In genomic region chr9:87778996-87779395, GRCh38 we compare ENCODE assay signal across 28 cellular contexts.
"Had no signal": no experiment of that assay in that cellular context is flagged by ENCODE, and none has a peak within 500 bp of the region (broad histone marks: within the 10 kb centered on the region; RNA-seq: fewer than 3 reads in every experiment).

No MANE protein-coding gene starts in this region.

- H3K4me1 Mint-ChIP-seq: stimulated activated effector memory CD8-positive, alpha-beta T cell treated with anti-CD3 and anti-CD28 coated beads, Interleukin-12 subunit alpha, Interleukin-12 subunit beta, amount 100 ng/mL, for 72 hours; stimulated activated memory B cell treated with anti-CD40 and anti-IgM and Interleukin-4, amounts not matched to agents 10 μg/mL and 1 μg/mL and 100 μg/mL, for 72 hours; stimulated activated naive B cell treated with anti-CD40 and anti-IgM and Interleukin-4, amounts not matched to agents 10 μg/mL and 1 μg/mL and 100 μg/mL, for 72 hours; stimulated activated naive CD8-positive, alpha-beta T cell treated with anti-CD3 and anti-CD28 coated beads, Interleukin-15, amount 100 ng/mL, for 72 hours had no signal

- FAIRE-seq: urothelium cell line had no signal

- H3K27me3 Mint-ChIP-seq: stimulated activated memory B cell treated with anti-CD40 and anti-IgM and Interleukin-4, amounts not matched to agents 10 μg/mL and 1 μg/mL and 100 μg/mL, for 72 hours; stimulated activated naive CD8-positive, alpha-beta T cell treated with anti-CD3 and anti-CD28 coated beads, Interleukin-15, amount 100 ng/mL, for 72 hours; type B pancreatic cell had no signal

- H3K4me3 ChIP-seq: stomach, suprapubic skin, testis, thoracic aorta, thyroid gland, tibial artery, tibial nerve, transverse colon, upper lobe of left lung, upper lobe of right lung, uterus, vagina had no signal

- H3K4me3 Mint-ChIP-seq: stimulated activated effector memory CD8-positive, alpha-beta T cell treated with anti-CD3 and anti-CD28 coated beads, Interleukin-12 subunit alpha, Interleukin-12 subunit beta, amount 100 ng/mL, for 72 hours; stimulated activated memory B cell treated with anti-CD40 and anti-IgM and Interleukin-4, amounts not matched to agents 10 μg/mL and 1 μg/mL and 100 μg/mL, for 72 hours; stimulated activated naive B cell treated with anti-CD40 and anti-IgM and Interleukin-4, amounts not matched to agents 10 μg/mL and 1 μg/mL and 100 μg/mL, for 72 hours; stimulated activated naive CD8-positive, alpha-beta T cell treated with anti-CD3 and anti-CD28 coated beads, Interleukin-15, amount 100 ng/mL, for 72 hours; stimulated activated naive CD8-positive, alpha-beta T cell treated with anti-CD3 and anti-CD28 coated beads, Interleukin-15, Interleukin-2, amounts not matched to agents 100 ng/mL and 50 ng/mL, for 24 hours; type B pancreatic cell had no signal

- H3K36me3 Mint-ChIP-seq: stimulated activated effector memory CD8-positive, alpha-beta T cell treated with anti-CD3 and anti-CD28 coated beads, Interleukin-12 subunit alpha, Interleukin-12 subunit beta, amount 100 ng/mL, for 72 hours; stimulated activated memory B cell treated with anti-CD40 and anti-IgM and Interleukin-4, amounts not matched to agents 10 μg/mL and 1 μg/mL and 100 μg/mL, for 72 hours; stimulated activated naive B cell treated with anti-CD40 and anti-IgM and Interleukin-4, amounts not matched to agents 10 μg/mL and 1 μg/mL and 100 μg/mL, for 72 hours; type B pancreatic cell had no signal

- H3K27ac Mint-ChIP-seq: stimulated activated effector memory CD8-positive, alpha-beta T cell treated with anti-CD3 and anti-CD28 coated beads, Interleukin-12 subunit alpha, Interleukin-12 subunit beta, amount 100 ng/mL, for 72 hours; stimulated activated memory B cell treated with anti-CD40 and anti-IgM and Interleukin-4, amounts not matched to agents 10 μg/mL and 1 μg/mL and 100 μg/mL, for 72 hours; stimulated activated naive B cell treated with anti-CD40 and anti-IgM and Interleukin-4, amounts not matched to agents 10 μg/mL and 1 μg/mL and 100 μg/mL, for 72 hours; stimulated activated naive CD8-positive, alpha-beta T cell treated with anti-CD3 and anti-CD28 coated beads, Interleukin-15, amount 100 ng/mL, for 72 hours; stimulated activated naive CD8-positive, alpha-beta T cell treated with anti-CD3 and anti-CD28 coated beads, Interleukin-15, Interleukin-2, amounts not matched to agents 100 ng/mL and 50 ng/mL, for 24 hours; type B pancreatic cell had no signal

- DNase-seq: stimulated activated CD4-positive, alpha-beta T cell treated with anti-CD3 and anti-CD28 coated beads, Interleukin-2, amount 100 ng/mL, for 48 hours; stimulated activated CD4-positive, alpha-beta T cell treated with anti-CD3 and anti-CD28 coated beads, Interleukin-4, amount 100 ng/mL, for 1 hour; stimulated activated CD4-positive, alpha-beta T cell treated with anti-CD3 and anti-CD28 coated beads, Interleukin-4, amount 100 ng/mL, for 24 hours; stimulated activated CD4-positive, alpha-beta T cell treated with anti-CD3 and anti-CD28 coated beads, Interleukin-4, amount 100 ng/mL, for 4 hours; stimulated activated CD8-positive, alpha-beta memory T cell treated with anti-CD3 and anti-CD28 coated beads, Interleukin-4, amount 100 ng/mL, for 48 hours; stimulated activated naive B cell treated with anti-CD40 and anti-IgM and Interleukin-4, amounts not matched to agents 10 μg/mL and 1 μg/mL and 100 μg/mL, for 72 hours; stimulated activated naive CD4-positive, alpha-beta T cell; stimulated activated naive CD4-positive, alpha-beta T cell treated with Interleukin-2 at 50 U/mL for 16 hours; stimulated activated naive CD8-positive, alpha-beta T cell treated with anti-CD3 and anti-CD28 coated beads, Interleukin-15, amount 100 ng/mL, for 72 hours; stimulated activated naive CD8-positive, alpha-beta T cell treated with anti-CD3 and anti-CD28 coated beads, Interleukin-15, Interleukin-2, amounts not matched to agents 100 U/mL and 50 U/mL, for 24 hours; stomach; substantia nigra; testis; thyroid gland; tibial artery; transverse colon; upper lobe of left lung; upper lobe of right lung; uterus had no signal

- H3K9me3 Mint-ChIP-seq: stimulated activated effector memory CD8-positive, alpha-beta T cell treated with anti-CD3 and anti-CD28 coated beads, Interleukin-12 subunit alpha, Interleukin-12 subunit beta, amount 100 ng/mL, for 72 hours; stimulated activated memory B cell treated with anti-CD40 and anti-IgM and Interleukin-4, amounts not matched to agents 10 μg/mL and 1 μg/mL and 100 μg/mL, for 72 hours; stimulated activated naive B cell treated with anti-CD40 and anti-IgM and Interleukin-4, amounts not matched to agents 10 μg/mL and 1 μg/mL and 100 μg/mL, for 72 hours; stimulated activated naive CD8-positive, alpha-beta T cell treated with anti-CD3 and anti-CD28 coated beads, Interleukin-15, amount 100 ng/mL, for 72 hours had no signal

- ATAC-seq: stimulated activated effector memory CD8-positive, alpha-beta T cell treated with anti-CD3 and anti-CD28 coated beads, Interleukin-12 subunit alpha, Interleukin-12 subunit beta, amount 100 ng/mL, for 72 hours; stimulated activated naive B cell treated with anti-CD40 and anti-IgM and Interleukin-4, amounts not matched to agents 10 μg/mL and 1 μg/mL and 100 μg/mL, for 72 hours; stimulated activated naive CD8-positive, alpha-beta T cell treated with anti-CD3 and anti-CD28 coated beads, Interleukin-15, amount 100 ng/mL, for 72 hours; stimulated activated naive CD8-positive, alpha-beta T cell treated with anti-CD3 and anti-CD28 coated beads, Interleukin-15, Interleukin-2, amounts not matched to agents 100 U/mL and 50 U/mL, for 24 hours; upper lobe of right lung had no signal
